In the genomic region with DNA sequence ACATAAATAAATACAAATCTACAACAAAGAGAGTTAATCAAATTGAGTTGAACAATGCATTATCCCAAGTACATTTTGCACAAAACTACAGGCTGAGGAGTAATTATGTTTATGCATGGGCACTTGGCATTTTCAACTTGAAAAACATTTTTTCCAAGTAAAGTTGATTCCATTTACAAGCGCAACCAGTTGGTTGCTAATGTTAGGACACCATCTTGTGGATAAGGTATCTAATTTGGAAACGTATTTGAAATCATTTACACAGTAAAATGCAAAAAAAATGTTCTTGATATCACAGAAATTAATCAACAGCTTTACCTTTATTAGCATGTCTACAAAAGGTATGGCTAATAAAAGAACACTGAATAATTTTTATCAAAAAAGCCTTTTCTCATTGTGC, we compare ENCODE assay signal across 1 cellular context.
TF ChIP-seq lines count a peak whose summit lies in the region.

No MANE protein-coding gene starts in this region.

TF ChIP-seq in IMR-90, 13 proteins besides CTCF, POLR2A, EP300 and RAD21:
- TF ChIP-seq CHD1 (IDR thresholded peaks at IDR 0.05; ENCODE audit: low read depth, low read length) (no peak), RCOR1 (IDR thresholded peaks at IDR 0.05; ENCODE audit: insufficient replicate concordance, low read length) (no peak)
